In the genomic region with DNA sequence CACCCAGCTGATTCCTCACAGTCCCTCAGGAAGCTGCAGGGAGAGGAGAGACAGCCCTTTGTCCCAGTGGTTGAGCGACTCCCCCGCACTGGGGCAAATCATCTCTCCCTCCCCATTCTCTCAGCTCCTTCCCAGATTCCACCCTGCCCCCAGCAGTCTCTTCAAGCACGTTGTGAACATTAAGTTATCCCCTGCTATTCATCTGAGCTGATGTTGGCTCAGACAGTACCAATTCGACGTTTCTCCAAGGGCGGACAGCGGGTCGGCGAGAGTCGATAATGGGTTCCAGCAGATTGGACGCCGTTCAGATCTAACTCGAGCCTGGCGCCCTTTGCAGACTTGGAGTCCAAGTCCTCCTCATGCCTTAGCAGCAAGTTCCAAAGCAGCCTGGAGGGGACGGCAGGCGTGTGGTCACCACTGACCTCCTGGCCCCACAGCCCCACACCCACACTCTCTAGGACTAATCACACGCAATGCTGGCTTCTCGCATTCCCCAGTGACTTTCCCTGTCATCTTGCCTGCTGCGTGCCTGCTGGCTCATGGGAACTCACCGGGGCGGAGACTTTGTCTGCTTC, we compare ENCODE assay signal across 17 cellular contexts.
A peak's percentile ranks its signal among the peaks of the same experiment; 100 is the strongest.
DNase-seq lines count a peak whose midpoint lies in the region; FAIRE-seq and TF ChIP-seq lines count a peak whose summit lies in the region.
"Had no signal": no experiment of that assay in that cellular context is flagged by ENCODE, and none has a peak within 500 bp of the region (broad histone marks: within the 10 kb centered on the region; RNA-seq: fewer than 3 reads in every experiment).

No MANE protein-coding gene starts in this region.

- POLR2A ChIA-PET in CD8-positive, alpha-beta memory T cell (lab: Charles Lee): no interaction called here

- no peak for TF ChIP-seq POLR2A in suprapubic skin (IDR thresholded peaks at IDR 0.05)

- no peak overlapping the region for H3K4me3 Mint-ChIP-seq in CD8-positive, alpha-beta memory T cell
- H3K4me3 Mint-ChIP-seq: CD4-positive, alpha-beta T cell; mesothelial cell of epicardium; stimulated activated effector memory CD8-positive, alpha-beta T cell treated with anti-CD3 and anti-CD28 coated beads, Interleukin-12 subunit alpha, Interleukin-12 subunit beta, amount 100 ng/mL, for 72 hours had no signal

- TF ChIP-seq EP300 in suprapubic skin (IDR thresholded peaks at IDR 0.05): no peak

- CTCF ChIA-PET in CD8-positive, alpha-beta memory T cell (lab: Charles Lee): interaction anchor here (0.9 kb wide), 1 partner anchor 10 kb away, joined by 3 read pairs; no protein-coding TSS in a partner anchor

- H3K27ac Mint-ChIP-seq in CD8-positive, alpha-beta memory T cell: peak overlapping the region in 1 of 8 donors; percentile 73
- H3K27ac Mint-ChIP-seq: mesothelial cell of epicardium had no signal

- H3K36me3 ChIP-seq in colonic mucosa (no peaks in the 10 kb centered on the region), suprapubic skin (no peaks in the 10 kb centered on the region)
- no peaks in the 10 kb centered on the region for H3K36me3 ChIP-seq in CD8-positive, alpha-beta memory T cell (ENCODE audit: insufficient read depth, low read length)

- 59% methylated on average over 21 of the region's 21 CpGs for WGBS in suprapubic skin

- no peaks in the 10 kb centered on the region for H3K9me3 Mint-ChIP-seq in CD8-positive, alpha-beta memory T cell
- H3K9me3 Mint-ChIP-seq: CD4-positive, alpha-beta T cell; mesothelial cell of epicardium; stimulated activated effector memory CD8-positive, alpha-beta T cell treated with anti-CD3 and anti-CD28 coated beads, Interleukin-12 subunit alpha, Interleukin-12 subunit beta, amount 100 ng/mL, for 72 hours had no signal

- peaks cover 0 to 28% (median 3%) of the 10 kb centered on the region in 3 donors for H3K36me3 Mint-ChIP-seq in CD8-positive, alpha-beta memory T cell
- H3K36me3 Mint-ChIP-seq: mesothelial cell of epicardium had no signal

- H3K27ac ChIP-seq in colonic mucosa (no peak overlapping the region), suprapubic skin (no peak overlapping the region)
- no peak overlapping the region for H3K27ac ChIP-seq in CD8-positive, alpha-beta memory T cell (ENCODE audit: low read depth, low read length)
- H3K27ac ChIP-seq: parathyroid adenoma had no signal

- H3K27me3 ChIP-seq in colonic mucosa (no peaks in the 10 kb centered on the region), suprapubic skin (no peaks in the 10 kb centered on the region)
- H3K27me3 ChIP-seq in CD8-positive, alpha-beta memory T cell (ENCODE audit: insufficient read depth, low read length, poor library complexity, severe bottlenecking): no peaks in the 10 kb centered on the region

- TF ChIP-seq CTCF in colonic mucosa (IDR thresholded peaks at IDR 0.05) (no peak), suprapubic skin (IDR thresholded peaks at IDR 0.05) (no peak), D721Med (IDR thresholded peaks at IDR 0.05; ENCODE audit: insufficient read depth, missing control alignments) (no peak)

- H3K9me3 ChIP-seq in colonic mucosa (no peaks in the 10 kb centered on the region), suprapubic skin (no peaks in the 10 kb centered on the region)
- no peaks in the 10 kb centered on the region for H3K9me3 ChIP-seq in CD8-positive, alpha-beta memory T cell (ENCODE audit: low read length)

- no peaks in the 10 kb centered on the region for H3K27me3 Mint-ChIP-seq in CD8-positive, alpha-beta memory T cell
- H3K27me3 Mint-ChIP-seq: CD4-positive, alpha-beta T cell had no signal

- DNase-seq in GM04504 (ENCODE audit: low read depth): peak; percentile 80
- peak; percentile 40 for DNase-seq in colonic mucosa
- peak; percentile 69 for DNase-seq in islet precursor cell
- DNase-seq in suprapubic skin (ENCODE audit: low spot score in 2 of 2): peak; percentile 79 to 89
- no peak for DNase-seq in KG1 (lab: John Stamatoyannopoulos, UW)
- DNase-seq in D721Med (ENCODE audit: insufficient read length, low spot score): no peak
- no peak for DNase-seq in CD8-positive, alpha-beta memory T cell
- DNase-seq in SIG-M5 (lab: John Stamatoyannopoulos, UW): no peak
- DNase-seq: activated T-cell treated with anti-CD3 and anti-CD28 coated beads, Interleukin-2, amount 50 U/mL, for 48 hours; CD4-positive, alpha-beta T cell; NCI-H1092; NCI-H69; T-helper 2 cell had no signal

- no peak overlapping the region for H3K4me3 ChIP-seq in colonic mucosa
- no peak overlapping the region for H3K4me3 ChIP-seq in suprapubic skin
- no peak overlapping the region for H3K4me3 ChIP-seq in CD8-positive, alpha-beta memory T cell (ENCODE audit: low read length)

- intact Hi-C loops in colonic mucosa (cut with DNase I): no loop called here

- no peak for FAIRE-seq in D721Med (lab: Jason Lieb, UNC)
- FAIRE-seq: RCC 7860 had no signal

- H3K9ac ChIP-seq in colonic mucosa (ENCODE audit: low read depth in 2 of 2, low read length in 2 of 2): no peak overlapping the region
- H3K9ac ChIP-seq: parathyroid adenoma had no signal

- H3K4me1 Mint-ChIP-seq in CD8-positive, alpha-beta memory T cell: peaks cover 47 to 81% (median 63%) of the 10 kb centered on the region in 3 donors
- H3K4me1 Mint-ChIP-seq: mesothelial cell of epicardium had no signal

- no peaks in the 10 kb centered on the region for H3K4me1 ChIP-seq in colonic mucosa
- H3K4me1 ChIP-seq in suprapubic skin: peaks cover 14% of the 10 kb centered on the region
- no peaks in the 10 kb centered on the region for H3K4me1 ChIP-seq in CD8-positive, alpha-beta memory T cell (ENCODE audit: insufficient read depth, low read length)
- H3K4me1 ChIP-seq: parathyroid adenoma had no signal

Comparison
In these comparisons a context has a peak if more than half of its experiments do, and no peak if none do; other contexts are left out.
1. DNase-seq: peak in GM04504 (single experiment), colonic mucosa (single experiment), islet precursor cell (single experiment) and suprapubic skin (2 of 2); none in KG1 (single experiment), D721Med (single experiment), CD8-positive, alpha-beta memory T cell (0 of 5) and SIG-M5 (single experiment).